Comparison of ENCODE assay signal across 24 cellular contexts in the genomic region with DNA sequence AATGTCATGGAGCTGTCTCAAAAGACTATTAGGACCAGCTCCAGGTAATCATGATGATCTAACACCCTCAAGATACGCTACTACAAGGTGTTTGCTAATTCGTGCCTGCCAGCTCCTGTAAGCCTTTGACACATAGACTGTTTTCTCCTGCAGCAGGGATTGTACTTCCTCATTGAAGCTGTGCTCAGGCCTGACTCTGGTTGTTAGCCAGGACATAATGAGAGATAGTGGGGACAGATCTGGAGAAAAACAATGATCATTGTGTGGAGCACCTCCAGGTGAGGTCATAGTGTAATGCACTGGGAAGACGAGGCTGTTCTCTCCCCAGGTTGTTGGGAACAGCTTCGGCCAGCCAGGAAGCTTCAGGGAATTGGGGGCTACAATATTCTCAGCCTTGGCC.
"Had no signal": no experiment of that assay in that cellular context is flagged by ENCODE, and none has a peak within 500 bp of the region (broad histone marks: within the 10 kb centered on the region; RNA-seq: fewer than 3 reads in every experiment).

No MANE protein-coding gene starts in this region.

- H3K4me1 Mint-ChIP-seq: naive B cell; neural crest cell; stimulated activated effector memory CD8-positive, alpha-beta T cell treated with anti-CD3 and anti-CD28 coated beads, Interleukin-12 subunit alpha, Interleukin-12 subunit beta, amount 100 ng/mL, for 72 hours had no signal

- H3K4me3 ChIP-seq: dorsolateral prefrontal cortex, gastrocnemius medialis, right lobe of liver, smooth muscle cell, stomach, tibial artery had no signal

- H3K9me3 ChIP-seq: gastrocnemius medialis, neutrophil, right lobe of liver, stomach, tibial artery had no signal

- H3K27ac ChIP-seq: dorsolateral prefrontal cortex, epithelial cell of prostate, gastrocnemius medialis, neutrophil, parathyroid adenoma, right lobe of liver, stomach, tibial artery had no signal

- H3K27ac Mint-ChIP-seq: naive B cell; natural killer cell treated with Interleukin-12 subunit alpha and Interleukin-12 subunit beta and Interleukin-15 and Interleukin-18, amount 100 ng/mL, for 72 hours; progenitor cell of endocrine pancreas; stimulated activated effector memory CD8-positive, alpha-beta T cell treated with anti-CD3 and anti-CD28 coated beads, Interleukin-12 subunit alpha, Interleukin-12 subunit beta, amount 100 ng/mL, for 72 hours; type B pancreatic cell had no signal

- ATAC-seq: esophagus mucosa; gastrocnemius medialis; left lobe of liver; natural killer cell treated with Interleukin-12 subunit alpha and Interleukin-12 subunit beta and Interleukin-15 and Interleukin-18, amount 100 ng/mL, for 72 hours; right lobe of liver; stimulated activated effector memory CD8-positive, alpha-beta T cell treated with anti-CD3 and anti-CD28 coated beads, Interleukin-12 subunit alpha, Interleukin-12 subunit beta, amount 100 ng/mL, for 72 hours had no signal

- H3K9me3 Mint-ChIP-seq: natural killer cell treated with Interleukin-12 subunit alpha and Interleukin-12 subunit beta and Interleukin-15 and Interleukin-18, amount 100 ng/mL, for 72 hours; stimulated activated effector memory CD8-positive, alpha-beta T cell treated with anti-CD3 and anti-CD28 coated beads, Interleukin-12 subunit alpha, Interleukin-12 subunit beta, amount 100 ng/mL, for 72 hours had no signal

- H3K27me3 ChIP-seq: gastrocnemius medialis, right lobe of liver had no signal

- H3K27me3 Mint-ChIP-seq: progenitor cell of endocrine pancreas had no signal

- H3K9ac ChIP-seq: parathyroid adenoma had no signal

- H3K4me1 ChIP-seq: gastrocnemius medialis, parathyroid adenoma, right lobe of liver, tibial artery had no signal

- H3K36me3 Mint-ChIP-seq: naive B cell; natural killer cell treated with Interleukin-12 subunit alpha and Interleukin-12 subunit beta and Interleukin-15 and Interleukin-18, amount 100 ng/mL, for 72 hours; stimulated activated effector memory CD8-positive, alpha-beta T cell treated with anti-CD3 and anti-CD28 coated beads, Interleukin-12 subunit alpha, Interleukin-12 subunit beta, amount 100 ng/mL, for 72 hours; type B pancreatic cell had no signal

- DNase-seq: dorsolateral prefrontal cortex; effector CD4-positive, alpha-beta T cell; foreskin fibroblast; gastrocnemius medialis; mesenchymal stem cell; midbrain; naive B cell; right lobe of liver; stimulated activated CD4-positive, alpha-beta T cell treated with anti-CD3 and anti-CD28 coated beads, Interleukin-2, amount 100 ng/mL, for 24 hours; stimulated activated CD4-positive, alpha-beta T cell treated with anti-CD3 and anti-CD28 coated beads, Interleukin-4, amount 100 ng/mL, for 24 hours; stimulated activated naive CD4-positive, alpha-beta T cell treated with Interleukin-2 at 50 U/mL for 16 hours; stomach; tibial artery had no signal

- H3K36me3 ChIP-seq: gastrocnemius medialis, neutrophil, right lobe of liver, stomach, tibial artery had no signal

- H3K4me3 Mint-ChIP-seq: naive B cell; natural killer cell treated with Interleukin-12 subunit alpha and Interleukin-12 subunit beta and Interleukin-15 and Interleukin-18, amount 100 ng/mL, for 72 hours; neural crest cell; stimulated activated effector memory CD8-positive, alpha-beta T cell treated with anti-CD3 and anti-CD28 coated beads, Interleukin-12 subunit alpha, Interleukin-12 subunit beta, amount 100 ng/mL, for 72 hours; type B pancreatic cell had no signal
